ENCODE assay signal across 22 cellular contexts in the genomic region with DNA sequence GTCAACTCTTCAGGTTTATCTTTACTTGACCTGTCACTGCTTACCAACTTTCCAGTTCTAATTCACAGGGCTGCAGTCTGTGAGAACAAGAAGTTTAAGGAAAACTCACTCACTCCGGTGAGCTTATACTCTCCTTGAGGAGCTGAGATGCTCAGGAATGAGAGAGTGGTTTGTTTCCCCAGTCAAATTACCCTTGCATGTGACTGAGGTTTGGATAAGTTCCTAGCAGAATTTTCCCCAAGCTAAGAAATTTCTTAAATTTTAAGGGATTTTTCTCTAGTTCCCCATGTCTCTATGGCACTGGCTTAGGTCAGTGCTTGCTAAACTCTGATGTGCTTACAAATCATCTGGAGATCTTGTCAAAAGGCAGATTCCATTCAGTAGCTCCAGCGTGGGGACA. TPM values are rescaled to one million over a fixed set of nuclear protein-coding genes. Genes with fewer than 3 reads are reported as not detected.
A peak's percentile ranks its signal among the peaks of the same experiment; 100 is the strongest.
DNase-seq lines count a peak whose midpoint lies in the region; ATAC-seq and TF ChIP-seq lines count a peak whose summit lies in the region.
"Had no signal": no experiment of that assay in that cellular context is flagged by ENCODE, and none has a peak within 500 bp of the region (broad histone marks: within the 10 kb centered on the region; RNA-seq: fewer than 3 reads in every experiment).

No MANE protein-coding gene starts in this region.

- no peak overlapping the region for H3K27ac ChIP-seq in aorta (ENCODE audit: low read depth in 1 of 2, low read length in 2 of 2)
- H3K27ac ChIP-seq: BLaER1 treated with 17β-estradiol and CSF1 and Interleukin-3, amounts not matched to agents 10 nM and 100 nM had no signal

- no peak for TF ChIP-seq POLR2A in GM18505 (IDR thresholded peaks at IDR 0.05; ENCODE audit: borderline replicate concordance, extremely low read depth, insufficient read depth, insufficient read length)

- H3K36me3 ChIP-seq in aorta (ENCODE audit: control insufficient read depth in 1 of 2, insufficient read depth in 2 of 2, low read length in 1 of 2): no peaks in the 10 kb centered on the region
- H3K36me3 ChIP-seq: BLaER1 treated with 17β-estradiol and CSF1 and Interleukin-3, amounts not matched to agents 10 nM and 100 nM had no signal

- H3K27me3 ChIP-seq in aorta (ENCODE audit: control insufficient read depth in 1 of 2, insufficient read depth in 2 of 2, low read length in 1 of 2): peaks cover 0 to 4% of the 10 kb centered on the region in 2 donors
- H3K27me3 ChIP-seq: BLaER1 treated with 17β-estradiol and CSF1 and Interleukin-3, amounts not matched to agents 10 nM and 100 nM had no signal

- no peaks in the 10 kb centered on the region for H3K4me1 ChIP-seq in aorta (ENCODE audit: control insufficient read depth in 1 of 2, insufficient read depth in 2 of 2, low read length in 2 of 2)

- ATAC-seq in sciatic nerve: peak; percentile 87
- ATAC-seq in aorta (ENCODE audit: low FRiP score): peak; percentile 60
- no peak for ATAC-seq in HG03159 (IDR thresholded peaks at IDR 0.05; ENCODE audit: unreplicated experiment)
- no peak for ATAC-seq in GM18505 (IDR thresholded peaks at IDR 0.05; ENCODE audit: unreplicated experiment)
- no peak for ATAC-seq in HG02884 (IDR thresholded peaks at IDR 0.05; ENCODE audit: unreplicated experiment)
- ATAC-seq: CD8-positive, alpha-beta T cell; GM12878; HCT116; K562 had no signal

- DNase-seq in EH (ENCODE audit: low read depth) (peak; percentile 35), dedifferentiated amniotic fluid mesenchymal stem cell (ENCODE audit: extremely low spot score) (peak; percentile 32), sciatic nerve (ENCODE audit: low spot score) (no peak), aorta (no peak), DMS 273 treated with DMSO at 0.1 percent for 48 hours (lab: John Stamatoyannopoulos, UW) (no peak)
- DNase-seq: ACHN; Calu3; CD8-positive, alpha-beta T cell; DMS53; DND-41; GOT3; H7; HFFc6; IMR-90 had no signal

- 41 to 43% methylated on average over 2 of the region's 2 CpGs for WGBS in aorta, 2 donors

- H3K4me3 ChIP-seq in aorta (ENCODE audit: low read length in 2 of 2): no peak overlapping the region
- H3K4me3 ChIP-seq: BLaER1 treated with 17β-estradiol and CSF1 and Interleukin-3, amounts not matched to agents 10 nM and 100 nM; GM12878; K562 had no signal

- intact Hi-C loops in sciatic nerve (cut with DNase I) (no loop called here), aorta (cut with DNase I) (no loop called here)

- peaks cover 2% of the 10 kb centered on the region for H3K9me3 ChIP-seq in aorta (ENCODE audit: control insufficient read depth, low read length)
- H3K9me3 ChIP-seq: BLaER1 treated with 17β-estradiol and CSF1 and Interleukin-3, amounts not matched to agents 10 nM and 100 nM had no signal

RNA-seq across cellular contexts. Expression of a gene that starts 12.8 kb away (rescaled TPM):
- 3.9 TPM for total RNA-seq in sciatic nerve
- total RNA-seq in aorta: 1 to 10 TPM; 2.7 to 5.6 TPM
- polyA plus RNA-seq in aorta: under 1 TPM in 1 of 2 donors, not detected in 1; 0.28 TPM
- total RNA-seq: B cell; CD8-positive, alpha-beta T cell; GM12878 had no signal

Comparison
In these comparisons a context has a peak if more than half of its experiments do, and no peak if none do; other contexts are left out.
1. DNase-seq: peak in EH (single experiment) and dedifferentiated amniotic fluid mesenchymal stem cell (single experiment); none in sciatic nerve (single experiment), aorta (0 of 2) and DMS 273 treated with DMSO at 0.1 percent for 48 hours (single experiment).
2. ATAC-seq: peak in sciatic nerve (single experiment) and aorta (single experiment); none in HG03159 (single experiment), GM18505 (single experiment) and HG02884 (single experiment).